In genomic region chr5:179919487-179920060, GRCh38 we compare ENCODE assay signal across 16 cellular contexts. TPM values are rescaled to one million over a fixed set of nuclear protein-coding genes. Genes with fewer than 3 reads are reported as not detected.
A peak's percentile ranks its signal among the peaks of the same experiment; 100 is the strongest.
DNase-seq lines count a peak whose midpoint lies in the region; ATAC-seq and TF ChIP-seq lines count a peak whose summit lies in the region.
"Had no signal": no experiment of that assay in that cellular context is flagged by ENCODE, and none has a peak within 500 bp of the region (broad histone marks: within the 10 kb centered on the region; RNA-seq: fewer than 3 reads in every experiment).

No MANE protein-coding gene starts in this region.

- H4K20me1 ChIP-seq in OCI-LY1 (ENCODE audit: insufficient read depth, low read length) = no peaks in the 10 kb centered on the region

- H3K27me3 ChIP-seq in CD4-positive, alpha-beta T cell (ENCODE audit: control insufficient read depth, insufficient read depth, low read length) = no peaks in the 10 kb centered on the region
- no peaks in the 10 kb centered on the region for H3K27me3 ChIP-seq in OCI-LY1 (ENCODE audit: insufficient read depth, low read length)
- H3K27me3 ChIP-seq in thyroid gland = no peaks in the 10 kb centered on the region

- no peaks in the 10 kb centered on the region for H3K36me3 Mint-ChIP-seq in CD4-positive, alpha-beta T cell (ENCODE audit: low read depth)

- H3K4me1 ChIP-seq in OCI-LY1 (ENCODE audit: insufficient read depth, low read length, severe bottlenecking) (peaks cover 40% of the 10 kb centered on the region), thyroid gland (no peaks in the 10 kb centered on the region)

- no peak overlapping the region for H3K27ac ChIP-seq in CD4-positive, alpha-beta T cell (ENCODE audit: low read depth, low read length)
- H3K27ac ChIP-seq in OCI-LY1 (ENCODE audit: low read depth, low read length, poor library complexity, severe bottlenecking) = no peak overlapping the region
- no peak overlapping the region for H3K27ac ChIP-seq in thyroid gland
- H3K27ac ChIP-seq: HL-60 had no signal

- no peak overlapping the region for H3K9ac ChIP-seq in OCI-LY1 (ENCODE audit: low read length)

- in situ Hi-C loops in KBM-7 (cut with MboI; ENCODE audit: low pct_unique_long_range_greater_than_20kb, low sequenced_read_pairs) = no loop called here

- peak; percentile 14 for ATAC-seq in CD4-positive, alpha-beta T cell (ENCODE audit: poor library complexity)
- no peak for ATAC-seq in sciatic nerve
- ATAC-seq: Right ventricle myocardium inferior had no signal

- no peaks in the 10 kb centered on the region for H3K9me3 ChIP-seq in CD4-positive, alpha-beta T cell (ENCODE audit: control insufficient read depth, low read length)
- H3K9me3 ChIP-seq in OCI-LY1 (ENCODE audit: low read length) (no peaks in the 10 kb centered on the region), thyroid gland (no peaks in the 10 kb centered on the region)

- intact Hi-C loops in CD4-positive, alpha-beta T cell (cut with DNase I, micrococcal nuclease) = no loop called here
- intact Hi-C loops in sciatic nerve (cut with DNase I) (no loop called here), thyroid gland (cut with DNase I) (no loop called here)

- POLR2A ChIA-PET in CD4-positive, alpha-beta T cell (lab: Charles Lee) = no interaction called here

- H3K27me3 Mint-ChIP-seq in CD4-positive, alpha-beta T cell = peaks cover 6% of the 10 kb centered on the region

- no peaks in the 10 kb centered on the region for H3K79me2 ChIP-seq in OCI-LY1 (ENCODE audit: insufficient read depth, low read length)

- no peak overlapping the region for H2AFZ ChIP-seq in OCI-LY1 (ENCODE audit: low read length)

- H3K4me2 ChIP-seq in OCI-LY1 (ENCODE audit: low read length) = peak overlapping the region; percentile 33; the same call in 1 of the 2 replicates

- 84% methylated on average over 15 to 20 of the region's 20 CpGs for WGBS in thyroid gland, 2 donors

- no peak overlapping the region for H3K27ac Mint-ChIP-seq in CD4-positive, alpha-beta T cell
- H3K27ac Mint-ChIP-seq: CD14-positive monocyte had no signal

- H3K4me1 Mint-ChIP-seq in CD4-positive, alpha-beta T cell (ENCODE audit: low read depth) = no peaks in the 10 kb centered on the region

- H3K4me3 ChIP-seq in OCI-LY1 (ENCODE audit: low read depth, low read length, poor library complexity, severe bottlenecking) = no peak overlapping the region
- H3K4me3 ChIP-seq in thyroid gland (replicated peaks in 1 of 3) = no peak overlapping the region

- TF ChIP-seq CTCF in CD4-positive, alpha-beta T cell (IDR thresholded peaks at IDR 0.05) = no peak
- no peak for TF ChIP-seq CTCF in OCI-LY1 (IDR thresholded peaks at IDR 0.05; ENCODE audit: low read length)
- TF ChIP-seq CTCF in thyroid gland (IDR thresholded peaks at IDR 0.05) = no peak

- no peaks in the 10 kb centered on the region for H3K9me2 ChIP-seq in OCI-LY1 (ENCODE audit: low read depth, low read length)

- DNase-seq in CD4-positive, alpha-beta T cell = no peak
- DNase-seq in islet precursor cell = peak; percentile 43
- peak; percentile 48 for DNase-seq in sciatic nerve (ENCODE audit: low spot score)
- no peak for DNase-seq in KBM-7
- DNase-seq in globus pallidus (ENCODE audit: low spot score) = no peak
- DNase-seq in thyroid gland = no peak
- no peak for DNase-seq in DMS53 (lab: John Stamatoyannopoulos, UW)
- DNase-seq: H9, NCI-H1105, NCI-H2081 treated with DMSO at 0.1 percent for 48 hours, NCI-H446 treated with DMSO at 0.1 percent for 48 hours, NCI-H69 had no signal

- H3K36me3 ChIP-seq in OCI-LY1 (ENCODE audit: insufficient read depth, low read length) (no peaks in the 10 kb centered on the region), thyroid gland (no peaks in the 10 kb centered on the region)

- H3F3A ChIP-seq in OCI-LY1 (ENCODE audit: insufficient read depth, low read length) = no peaks in the 10 kb centered on the region

- no peaks in the 10 kb centered on the region for H3K9me3 Mint-ChIP-seq in CD4-positive, alpha-beta T cell
- H3K9me3 Mint-ChIP-seq: H9 had no signal

- TF ChIP-seq POLR2A in thyroid gland (IDR thresholded peaks at IDR 0.05) = no peak

- CTCF ChIA-PET in CD4-positive, alpha-beta T cell (lab: Charles Lee) = no interaction called here

- H3K4me3 Mint-ChIP-seq in CD4-positive, alpha-beta T cell = no peak overlapping the region
- H3K4me3 Mint-ChIP-seq: CD14-positive monocyte, H9 had no signal

RNA-seq across cellular contexts. Expression of gene TBC1D9B, which starts 11.9 kb away (rescaled TPM):
- total RNA-seq in CD4-positive, alpha-beta T cell = 10 to 100 TPM; 67.5 to 71.8 TPM
- total RNA-seq in sciatic nerve = 132 TPM
- total RNA-seq in thyroid gland = 100 to 1,000 TPM in 1 of 4 donors, 10 to 100 TPM in 3; 75.5 to 115 (median 94.3) TPM

Comparison
In these comparisons a context has a peak if more than half of its experiments do, and no peak if none do; other contexts are left out.
1. DNase-seq: peak in islet precursor cell (single experiment) and sciatic nerve (single experiment); none in CD4-positive, alpha-beta T cell (0 of 10), KBM-7 (single experiment), globus pallidus (single experiment), thyroid gland (0 of 2) and DMS53 (single experiment).